1 cellular context compared by ENCODE assay signal in the genomic region with DNA sequence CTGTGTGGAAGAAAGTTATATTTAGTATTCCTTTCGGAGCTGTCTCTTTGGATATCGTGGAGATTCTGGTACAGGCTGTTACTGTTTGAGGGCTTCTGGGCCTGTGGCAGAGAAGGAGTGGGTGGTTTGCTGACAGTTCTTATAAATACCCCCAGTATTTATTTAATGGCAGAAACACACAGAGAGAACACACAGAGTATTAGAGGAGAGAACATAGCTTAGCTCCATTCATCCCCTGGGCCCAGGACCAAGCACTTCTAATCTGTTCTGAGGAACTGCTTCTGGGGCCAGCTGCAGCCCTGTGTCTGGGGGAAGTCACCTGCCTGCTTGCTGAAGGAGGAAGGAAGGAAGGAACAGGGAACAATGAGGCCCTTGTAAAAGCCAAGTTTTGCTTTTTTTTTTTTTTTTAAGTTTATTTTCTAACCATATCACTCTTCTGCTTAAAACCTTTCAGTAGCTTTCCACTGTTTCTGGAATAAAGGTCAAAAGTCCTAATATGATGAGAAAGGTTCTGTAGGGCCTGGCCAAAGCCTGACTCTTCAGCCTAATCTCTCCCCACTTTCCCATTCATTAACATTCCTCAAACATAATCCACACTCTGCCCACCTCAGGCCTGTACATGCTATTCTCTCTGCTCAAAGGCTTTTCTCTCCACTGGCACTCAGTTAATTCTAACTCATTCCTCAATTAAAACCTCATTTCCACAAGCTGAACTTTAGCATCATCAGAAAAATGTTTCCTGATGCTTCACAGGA.
TF ChIP-seq lines count a peak whose summit lies in the region.

No MANE protein-coding gene starts in this region.

TF ChIP-seq in WTC11, 78 proteins besides CTCF, POLR2A, EP300 and RAD21 (continued from another document):
- TF ChIP-seq, protein P1, sequence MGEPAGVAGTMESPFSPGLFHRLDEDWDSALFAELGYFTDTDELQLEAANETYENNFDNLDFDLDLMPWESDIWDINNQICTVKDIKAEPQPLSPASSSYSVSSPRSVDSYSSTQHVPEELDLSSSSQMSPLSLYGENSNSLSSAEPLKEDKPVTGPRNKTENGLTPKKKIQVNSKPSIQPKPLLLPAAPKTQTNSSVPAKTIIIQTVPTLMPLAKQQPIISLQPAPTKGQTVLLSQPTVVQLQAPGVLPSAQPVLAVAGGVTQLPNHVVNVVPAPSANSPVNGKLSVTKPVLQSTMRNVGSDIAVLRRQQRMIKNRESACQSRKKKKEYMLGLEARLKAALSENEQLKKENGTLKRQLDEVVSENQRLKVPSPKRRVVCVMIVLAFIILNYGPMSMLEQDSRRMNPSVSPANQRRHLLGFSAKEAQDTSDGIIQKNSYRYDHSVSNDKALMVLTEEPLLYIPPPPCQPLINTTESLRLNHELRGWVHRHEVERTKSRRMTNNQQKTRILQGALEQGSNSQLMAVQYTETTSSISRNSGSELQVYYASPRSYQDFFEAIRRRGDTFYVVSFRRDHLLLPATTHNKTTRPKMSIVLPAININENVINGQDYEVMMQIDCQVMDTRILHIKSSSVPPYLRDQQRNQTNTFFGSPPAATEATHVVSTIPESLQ (CRISPR knock-in tag; IDR thresholded peaks at IDR 0.05) = no peak
TF ChIP-seq in WTC11: peak in this region for 0.
